Comparison of ENCODE assay signal across 8 cellular contexts in genomic region chr11:45105233-45105992, GRCh38. TPM values are rescaled to one million over a fixed set of nuclear protein-coding genes. Genes with fewer than 3 reads are reported as not detected.
DNase-seq lines count a peak whose midpoint lies in the region; ATAC-seq and TF ChIP-seq lines count a peak whose summit lies in the region.

No MANE protein-coding gene starts in this region.

- intact Hi-C loops in Panc1 (cut with micrococcal nuclease; ENCODE audit: unreplicated experiment) = loop anchor here (1.0 kb wide), 2 partner anchors 169 to 178 kb away; no protein-coding TSS in a partner anchor

- CTCF ChIA-PET in Panc1 (lab: Charles Lee) = interaction anchor here (0.5 to 7.5 kb wide), 8 partner anchors 127 to 459 kb away, joined by 3 to 115 read pairs (median 4); no protein-coding TSS in a partner anchor

- H3K4me1 ChIP-seq in Panc1 (ENCODE audit: control insufficient read depth, insufficient read depth, low read length) = peaks cover 9% of the 10 kb centered on the region
- peaks cover 2 to 8% of the 10 kb centered on the region in 2 donors for H3K4me1 ChIP-seq in thoracic aorta (ENCODE audit: control insufficient read depth in 1 of 2, low read depth in 2 of 2)

- peak; percentile 89 for DNase-seq in GM03348 (ENCODE audit: low spot score)
- DNase-seq in KBM-7 = peak; percentile 75
- DNase-seq in Panc1 (ENCODE audit: low read depth, low spot score) = no peak
- DNase-seq in activated T-helper 1 cell treated with anti-CD3 and anti-CD28 coated beads, Interleukin-2, amount 50 U/mL, for 16 hours (ENCODE audit: low read depth in 1 of 2, low spot score in 1 of 2) = peak; percentile 39 to 41
- peak; percentile 72 for DNase-seq in fibroblast of the aortic adventitia (ENCODE audit: low read depth)
- peak in 37 of 56 donors; percentile 17 to 80 (median 57) for DNase-seq in nucleus accumbens (lab: John Stamatoyannopoulos, UW)
- DNase-seq in thoracic aorta (ENCODE audit: low spot score) = peak; percentile 30

- no peak overlapping the region for H3K4me3 ChIP-seq in Panc1 (ENCODE audit: low read depth in 2 of 2, low read length in 2 of 2)
- no peak overlapping the region for H3K4me3 ChIP-seq in fibroblast of the aortic adventitia (ENCODE audit: low read depth, low read length)
- no peak overlapping the region for H3K4me3 ChIP-seq in thoracic aorta

- peak; percentile 96 for TF ChIP-seq CTCF in Panc1 (IDR thresholded peaks at IDR 0.05)
- TF ChIP-seq CTCF in fibroblast of the aortic adventitia (IDR thresholded peaks at IDR 0.05; ENCODE audit: insufficient read depth, low read length) = peak; percentile 90
- peak; percentile 96 for TF ChIP-seq CTCF in thoracic aorta (IDR thresholded peaks at IDR 0.05)

- POLR2A ChIA-PET in Panc1 (lab: Charles Lee) = no interaction called here

- in situ Hi-C loops in KBM-7 (cut with MboI; ENCODE audit: low pct_unique_long_range_greater_than_20kb, low sequenced_read_pairs) = no loop called here
- in situ Hi-C loops in Panc1 (cut with HindIII; ENCODE audit: low pct_unique_long_range_greater_than_20kb, low sequenced_read_pairs) = loop anchor here (25.0 kb wide), 1 partner anchor 232 kb away; no protein-coding TSS in a partner anchor

- H3K27me3 ChIP-seq in Panc1 (ENCODE audit: control insufficient read depth, insufficient read depth, low read length) (no peaks in the 10 kb centered on the region; the same call in none of the 2 replicates), thoracic aorta (replicated peaks; ENCODE audit: insufficient read depth) (no peaks in the 10 kb centered on the region)

- peak; percentile 83 for ATAC-seq in Panc1
- no peak for ATAC-seq in thoracic aorta (ENCODE audit: insufficient number of reproducible peaks, low FRiP score, low read depth)
- no peak for ATAC-seq in GM18907 (IDR thresholded peaks at IDR 0.05; ENCODE audit: unreplicated experiment)

- BruUV-seq in Panc1 (replicated peaks; lab: Mats Ljungman, UMichigan) = no TSS peak

- H3K9me3 ChIP-seq in Panc1 (ENCODE audit: control insufficient read depth, insufficient read depth, low read depth, low read length) = no peaks in the 10 kb centered on the region
- H3K9me3 ChIP-seq in thoracic aorta = no peaks in the 10 kb centered on the region

- H3K27ac ChIP-seq in Panc1 (ENCODE audit: low read length) (no peak overlapping the region), thoracic aorta (no peak overlapping the region)

- H3K36me3 ChIP-seq in Panc1 (ENCODE audit: control insufficient read depth, insufficient read depth, low read length) = no peaks in the 10 kb centered on the region
- no peaks in the 10 kb centered on the region for H3K36me3 ChIP-seq in thoracic aorta

RNA-seq across cellular contexts. Expression of gene PRDM11, which starts 41.0 kb away (rescaled TPM):
- 27.4 TPM for total RNA-seq in Panc1 (2021; ENCODE audit: unreplicated experiment)
- polyA plus RNA-seq in Panc1 (2012; ENCODE audit: insufficient read length) = 31.9 TPM
- 3.4 and 5.3 TPM in 2 replicates for total RNA-seq in fibroblast of the aortic adventitia (ENCODE audit: low replicate concordance)
- 10 to 100 TPM; 23.8 to 30.5 TPM for total RNA-seq in thoracic aorta
